In the genomic region with DNA sequence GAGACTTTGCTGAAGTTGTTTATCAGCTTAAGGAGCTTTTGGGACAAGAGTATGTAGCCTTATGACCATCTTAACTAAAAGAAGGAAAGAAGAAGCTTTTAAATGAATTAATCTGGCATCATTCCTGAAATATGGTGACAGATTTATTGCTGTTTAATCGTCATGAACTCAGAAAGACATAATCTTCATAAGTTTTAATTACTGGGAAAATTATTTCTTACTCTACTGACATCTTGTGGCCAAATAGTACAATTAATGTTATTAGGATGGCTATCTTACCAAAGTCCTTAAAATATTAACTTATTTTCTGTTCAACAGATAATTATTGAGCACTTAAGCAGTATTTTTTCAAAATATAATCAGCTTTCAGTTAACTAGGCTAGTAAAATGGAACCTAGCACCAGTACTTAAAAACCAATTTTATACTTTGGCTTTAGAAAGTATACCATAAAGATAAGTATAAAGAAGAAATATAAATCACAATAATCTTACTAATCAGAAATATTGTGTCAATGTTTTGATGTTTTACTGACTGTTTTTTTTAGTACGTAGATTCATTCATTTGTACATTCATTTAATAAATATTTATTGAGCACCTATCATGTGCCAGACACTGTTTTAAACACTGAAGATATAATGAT, we compare ENCODE assay signal across 8 cellular contexts. TPM values are rescaled to one million over a fixed set of nuclear protein-coding genes. Genes with fewer than 3 reads are reported as not detected.
A peak's percentile ranks its signal among the peaks of the same experiment; 100 is the strongest.
DNase-seq lines count a peak whose midpoint lies in the region; ATAC-seq and TF ChIP-seq lines count a peak whose summit lies in the region.

No MANE protein-coding gene starts in this region.

- H3K4me3 ChIP-seq in cardiac muscle cell (no peak overlapping the region), Peyer's patch (no peak overlapping the region), fibroblast of pulmonary artery (replicated peaks; ENCODE audit: low read depth, low read length) (no peak overlapping the region), upper lobe of right lung (no peak overlapping the region)

- ATAC-seq in left cardiac atrium (no peak), upper lobe of right lung (no peak), HG03135 (IDR thresholded peaks at IDR 0.05; ENCODE audit: unreplicated experiment) (no peak)

- H3K4me1 ChIP-seq in cardiac muscle cell (ENCODE audit: low read depth) (no peaks in the 10 kb centered on the region), Peyer's patch (no peaks in the 10 kb centered on the region), upper lobe of right lung (no peaks in the 10 kb centered on the region)

- H3K27ac ChIP-seq in cardiac muscle cell (no peak overlapping the region), Peyer's patch (no peak overlapping the region), upper lobe of right lung (no peak overlapping the region)

- no peak for TF ChIP-seq POLR2A in Peyer's patch (IDR thresholded peaks at IDR 0.05)

- H3K36me3 ChIP-seq in cardiac muscle cell (peaks cover 13% of the 10 kb centered on the region), Peyer's patch (no peaks in the 10 kb centered on the region), upper lobe of right lung (peaks cover 15% of the 10 kb centered on the region)

- intact Hi-C loops in left cardiac atrium (cut with DNase I): loop anchor here in 1 of 2 donors (2.0 kb wide), 1 partner anchor 217 kb away; a partner anchor contains a TSS
- intact Hi-C loops in upper lobe of right lung (cut with DNase I): no loop called here

- DNase-seq in cardiac muscle cell (ENCODE audit: low read depth in 1 of 2, low spot score in 1 of 2) (peak in 1 of 2 donors; percentile 48), left cardiac atrium (no peak), Peyer's patch (no peak), fibroblast of pulmonary artery (ENCODE audit: low read depth) (peak; percentile 48), upper lobe of right lung (no peak), NCI-H748 (lab: John Stamatoyannopoulos, UW; ENCODE audit: unreplicated experiment) (no peak)
- no peak for DNase-seq in stimulated activated CD4-positive, alpha-beta T cell treated with anti-CD3 and anti-CD28 coated beads, Interleukin-1b, Interleukin-23, amount 100 ng/mL, for 48 hours

- TF ChIP-seq CTCF in cardiac muscle cell (IDR thresholded peaks at IDR 0.05; ENCODE audit: low read depth, low read length): peak; percentile 47
- peak in 5 of 6 experiments; percentile 11 to 55 (median 44) for TF ChIP-seq CTCF in Peyer's patch (IDR thresholded peaks at IDR 0.05)
- peak; percentile 40 for TF ChIP-seq CTCF in fibroblast of pulmonary artery (IDR thresholded peaks at IDR 0.05; ENCODE audit: low read length, missing control alignments)
- TF ChIP-seq CTCF in upper lobe of right lung (IDR thresholded peaks at IDR 0.05): peak; percentile 56

- no peaks in the 10 kb centered on the region for H3K9me3 ChIP-seq in cardiac muscle cell (ENCODE audit: low read depth)
- no peaks in the 10 kb centered on the region for H3K9me3 ChIP-seq in Peyer's patch
- no peaks in the 10 kb centered on the region for H3K9me3 ChIP-seq in upper lobe of right lung

- H3K27me3 ChIP-seq in cardiac muscle cell: no peaks in the 10 kb centered on the region
- H3K27me3 ChIP-seq in Peyer's patch: no peaks in the 10 kb centered on the region
- no peaks in the 10 kb centered on the region for H3K27me3 ChIP-seq in upper lobe of right lung

RNA-seq across cellular contexts. Expression of a gene that starts 34.7 kb away (rescaled TPM):
- total RNA-seq in cardiac muscle cell (0.12 TPM in 1 of 2 replicates, not detected in the other), left cardiac atrium (not detected), Peyer's patch (not detected), upper lobe of right lung (0.32 TPM)
- polyA plus RNA-seq in cardiac muscle cell: not detected in 2 replicates

RNA-seq across cellular contexts. Expression of a gene that starts 56.6 kb away (rescaled TPM):
- 4.9 and 37.8 TPM in 2 replicates for total RNA-seq in cardiac muscle cell
- polyA plus RNA-seq in cardiac muscle cell: 7.4 and 8.4 TPM in 2 replicates
- under 1 TPM in 1 of 2 donors, not detected in 1; 0.29 TPM for total RNA-seq in left cardiac atrium
- total RNA-seq in Peyer's patch: 100 to 1,000 TPM in 3 of 4 donors, 10 to 100 TPM in 1; 33.8 to 492 (median 332) TPM
- 9.0 TPM for total RNA-seq in upper lobe of right lung
